In the genomic region with DNA sequence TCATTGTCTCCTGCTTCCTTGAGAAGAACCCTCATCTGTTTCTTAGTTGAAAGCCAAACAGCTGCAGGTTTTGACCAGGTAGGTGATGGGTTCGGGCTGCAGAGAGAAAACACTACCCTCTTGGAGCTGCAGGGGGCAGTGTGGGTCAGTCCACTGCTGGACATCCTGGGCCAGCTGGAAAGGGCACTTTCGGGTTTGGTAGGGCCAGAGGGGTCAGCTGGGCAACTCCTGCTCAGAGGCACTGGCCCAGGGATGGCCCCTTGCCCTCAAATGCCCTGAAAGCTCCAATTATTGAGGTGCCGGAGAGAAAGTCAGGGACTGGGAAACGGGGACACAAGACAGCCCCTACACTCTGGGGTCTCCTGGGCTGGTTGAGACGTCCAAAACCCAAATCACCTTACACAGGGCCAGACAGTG, we compare ENCODE assay signal across 9 cellular contexts.
A peak's percentile ranks its signal among the peaks of the same experiment; 100 is the strongest.
DNase-seq lines count a peak whose midpoint lies in the region; ATAC-seq and TF ChIP-seq lines count a peak whose summit lies in the region.
"Had no signal": no experiment of that assay in that cellular context is flagged by ENCODE, and none has a peak within 500 bp of the region (broad histone marks: within the 10 kb centered on the region; RNA-seq: fewer than 3 reads in every experiment).

No MANE protein-coding gene starts in this region.

- H2AFZ ChIP-seq in SK-N-SH (ENCODE audit: low read depth) = no peak overlapping the region

- CTCF ChIA-PET in SK-N-SH (lab: Yijun Ruan, JAX) = interaction anchor here (0.6 to 3.1 kb wide), 21 partner anchors 8 to 479 kb away, joined by 3 to 23 read pairs (median 6); partner anchors contain the start of gene PTPRE

- H3K79me2 ChIP-seq in SK-N-SH (ENCODE audit: insufficient read depth) = no peaks in the 10 kb centered on the region

- H4K20me1 ChIP-seq in SK-N-SH (ENCODE audit: insufficient read depth) = no peaks in the 10 kb centered on the region

- H3K4me1 ChIP-seq in SK-N-SH (ENCODE audit: control insufficient read depth in 1 of 2, insufficient read depth in 2 of 2, low read depth in 1 of 2, low read length in 1 of 2) = 0 out of 4 replicates have a peak, but pooled peaks cover 0 to 5% of the 10 kb centered on the region in 2 experiments
- no peaks in the 10 kb centered on the region for H3K4me1 ChIP-seq in iPS DF 6.9 (ENCODE audit: control insufficient read depth, insufficient read depth, low read length)
- H3K4me1 ChIP-seq: SJSA1 had no signal

- no peaks in the 10 kb centered on the region for H3K36me3 ChIP-seq in SK-N-SH (replicated peaks in 1 of 2; ENCODE audit: control insufficient read depth in 1 of 2, insufficient read depth in 2 of 2, low read length in 1 of 2)
- H3K36me3 ChIP-seq in iPS DF 6.9 (ENCODE audit: control insufficient read depth, insufficient read depth, low read length) = no peaks in the 10 kb centered on the region
- H3K36me3 ChIP-seq: SJSA1 had no signal

- no peak overlapping the region for H3K27ac ChIP-seq in SK-N-SH (ENCODE audit: low read depth in 2 of 2, low read length in 1 of 2)
- H3K27ac ChIP-seq in iPS DF 6.9 (ENCODE audit: low read length) = no peak overlapping the region
- H3K27ac ChIP-seq: SJSA1 had no signal

- ATAC-seq in HG02759 (IDR thresholded peaks at IDR 0.05; ENCODE audit: unreplicated experiment) (peak; percentile 73), HG03045 (IDR thresholded peaks at IDR 0.05; ENCODE audit: unreplicated experiment) (no peak)

- TF ChIP-seq CTCF in SK-N-SH (IDR thresholded peaks at IDR 0.05) = peak; percentile 68

- peak; percentile 11 for DNase-seq in Daoy (ENCODE audit: low read depth)
- DNase-seq in SK-N-SH = peak; percentile 70
- DNase-seq in activated naive CD8-positive, alpha-beta T cell treated with anti-CD3 and anti-CD28 coated beads, Interleukin-2, amount 50 U/mL, for 16 hours (ENCODE audit: low read depth, low spot score) = peak; percentile 22
- DNase-seq in iPS DF 6.9 (ENCODE audit: low read depth, low spot score) = peak; percentile 35
- DNase-seq in stimulated activated CD4-positive, alpha-beta T cell treated with anti-CD3 and anti-CD28 coated beads, Interleukin-2, amount 100 ng/mL, for 4 hours (ENCODE audit: low read depth) = peak; percentile 43
- no peak for DNase-seq in SHP77 (lab: John Stamatoyannopoulos, UW)

- 63% methylated on average over 4 of the region's 5 CpGs for WGBS in SK-N-SH (ENCODE audit: low lambda C conversion rate)
- WGBS in iPS DF 6.9 (ENCODE audit: insufficient coverage, insufficient read length) = no CpG with 5 or more reads among the region's 5 CpGs

- TF ChIP-seq EP300 in SK-N-SH (IDR thresholded peaks at IDR 0.05; ENCODE audit: borderline replicate concordance in 1 of 2, low read depth in 1 of 2, low read length in 1 of 2) = no peak

- H3K9me3 ChIP-seq in SK-N-SH (no peaks in the 10 kb centered on the region), iPS DF 6.9 (ENCODE audit: control insufficient read depth, insufficient read depth, low read length) (no peaks in the 10 kb centered on the region)
- H3K9me3 ChIP-seq: SJSA1 had no signal

- no peak overlapping the region for H3K4me2 ChIP-seq in SK-N-SH

- peaks cover 7% of the 10 kb centered on the region for H3F3A ChIP-seq in SK-N-SH (replicated peaks; ENCODE audit: insufficient read depth)

- H3K9me2 ChIP-seq in SK-N-SH = no peaks in the 10 kb centered on the region

- TF ChIP-seq RAD21 in SK-N-SH (IDR thresholded peaks at IDR 0.05; ENCODE audit: low read length) = peak; percentile 41; the same call in 1 of the 2 replicates

- POLR2A ChIA-PET in SK-N-SH (lab: Yijun Ruan, JAX) = no interaction called here

- H3K4me3 ChIP-seq in SK-N-SH (ENCODE audit: low read depth in 2 of 2, low read length in 1 of 2) (no peak overlapping the region), iPS DF 6.9 (ENCODE audit: low read length) (no peak overlapping the region)
- H3K4me3 ChIP-seq: SJSA1 had no signal

- H3K9ac ChIP-seq in SK-N-SH = no peak overlapping the region

- no peaks in the 10 kb centered on the region for H3K27me3 ChIP-seq in SK-N-SH (ENCODE audit: insufficient read depth)
- no peaks in the 10 kb centered on the region for H3K27me3 ChIP-seq in iPS DF 6.9 (ENCODE audit: control insufficient read depth, insufficient read depth, low read length)
- H3K27me3 ChIP-seq: SJSA1 had no signal

TF ChIP-seq in SK-N-SH, 30 proteins besides CTCF, POLR2A, EP300 and RAD21:
- TF ChIP-seq, protein P1, sequence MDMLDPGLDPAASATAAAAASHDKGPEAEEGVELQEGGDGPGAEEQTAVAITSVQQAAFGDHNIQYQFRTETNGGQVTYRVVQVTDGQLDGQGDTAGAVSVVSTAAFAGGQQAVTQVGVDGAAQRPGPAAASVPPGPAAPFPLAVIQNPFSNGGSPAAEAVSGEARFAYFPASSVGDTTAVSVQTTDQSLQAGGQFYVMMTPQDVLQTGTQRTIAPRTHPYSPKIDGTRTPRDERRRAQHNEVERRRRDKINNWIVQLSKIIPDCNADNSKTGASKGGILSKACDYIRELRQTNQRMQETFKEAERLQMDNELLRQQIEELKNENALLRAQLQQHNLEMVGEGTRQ (IDR thresholded peaks at IDR 0.05; ENCODE audit: borderline replicate concordance, low read depth, low read length) = no peak
- TF ChIP-seq SMC3 (IDR thresholded peaks at IDR 0.05; ENCODE audit: low read depth, low read length) = 0 out of 2 replicates have a peak, but pooled peaks have one; percentile 20
- TF ChIP-seq EZH2phosphoT487 (IDR thresholded peaks at IDR 0.05; ENCODE audit: borderline replicate concordance, low read depth) = no peak
- no peak for TF ChIP-seq POLR2AphosphoS5 (IDR thresholded peaks at IDR 0.05; ENCODE audit: low read depth, low read length)
- no peak for TF ChIP-seq MEF2A (IDR thresholded peaks at IDR 0.05; ENCODE audit: borderline replicate concordance, low read depth)
- no peak for TF ChIP-seq TAF1 (IDR thresholded peaks at IDR 0.05; ENCODE audit: borderline replicate concordance, low read depth, low read length)
- TF ChIP-seq, protein P2, sequence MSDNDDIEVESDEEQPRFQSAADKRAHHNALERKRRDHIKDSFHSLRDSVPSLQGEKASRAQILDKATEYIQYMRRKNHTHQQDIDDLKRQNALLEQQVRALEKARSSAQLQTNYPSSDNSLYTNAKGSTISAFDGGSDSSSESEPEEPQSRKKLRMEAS (IDR thresholded peaks at IDR 0.05; ENCODE audit: low read depth) = no peak
- no peak for TF ChIP-seq FOXJ3 (CRISPR knock-in tag; IDR thresholded peaks at IDR 0.05)
- TF ChIP-seq, protein P3, sequence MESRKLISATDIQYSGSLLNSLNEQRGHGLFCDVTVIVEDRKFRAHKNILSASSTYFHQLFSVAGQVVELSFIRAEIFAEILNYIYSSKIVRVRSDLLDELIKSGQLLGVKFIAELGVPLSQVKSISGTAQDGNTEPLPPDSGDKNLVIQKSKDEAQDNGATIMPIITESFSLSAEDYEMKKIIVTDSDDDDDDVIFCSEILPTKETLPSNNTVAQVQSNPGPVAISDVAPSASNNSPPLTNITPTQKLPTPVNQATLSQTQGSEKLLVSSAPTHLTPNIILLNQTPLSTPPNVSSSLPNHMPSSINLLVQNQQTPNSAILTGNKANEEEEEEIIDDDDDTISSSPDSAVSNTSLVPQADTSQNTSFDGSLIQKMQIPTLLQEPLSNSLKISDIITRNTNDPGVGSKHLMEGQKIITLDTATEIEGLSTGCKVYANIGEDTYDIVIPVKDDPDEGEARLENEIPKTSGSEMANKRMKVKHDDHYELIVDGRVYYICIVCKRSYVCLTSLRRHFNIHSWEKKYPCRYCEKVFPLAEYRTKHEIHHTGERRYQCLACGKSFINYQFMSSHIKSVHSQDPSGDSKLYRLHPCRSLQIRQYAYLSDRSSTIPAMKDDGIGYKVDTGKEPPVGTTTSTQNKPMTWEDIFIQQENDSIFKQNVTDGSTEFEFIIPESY (IDR thresholded peaks at IDR 0.05; ENCODE audit: borderline replicate concordance, low read depth) = no peak
TF ChIP-seq in SK-N-SH: peak in this region for 1.

Comparison
In these comparisons a context has a peak if more than half of its experiments do, and no peak if none do; other contexts are left out.
1. DNase-seq: peak in Daoy (single experiment), SK-N-SH (single experiment), activated naive CD8-positive, alpha-beta T cell treated with anti-CD3 and anti-CD28 coated beads, Interleukin-2, amount 50 U/mL, for 16 hours (single experiment), iPS DF 6.9 (single experiment) and stimulated activated CD4-positive, alpha-beta T cell treated with anti-CD3 and anti-CD28 coated beads, Interleukin-2, amount 100 ng/mL, for 4 hours (single experiment); none in SHP77 (0 of 2).